Comparison of ENCODE assay signal across 8 cellular contexts in genomic region chr1:171743014-171743870, GRCh38. TPM values are rescaled to one million over a fixed set of nuclear protein-coding genes. Genes with fewer than 3 reads are reported as not detected.
DNase-seq lines count a peak whose midpoint lies in the region; ATAC-seq and TF ChIP-seq lines count a peak whose summit lies in the region.

No MANE protein-coding gene starts in this region.

- in situ Hi-C loops in transverse colon (cut with MboI; ENCODE audit: low pct_ligation_motif_present in 1 of 4, low pct_unique_long_range_greater_than_20kb in 1 of 4, low sequenced_read_pairs in 3 of 4), result no loop called here

- peaks cover 10 to 34% (median 15%) of the 10 kb centered on the region in 4 donors for H3K4me1 ChIP-seq in transverse colon

- peak overlapping the region; percentile 96 for H3K27ac ChIP-seq in RWPE1
- H3K27ac ChIP-seq in transverse colon, result peak overlapping the region; percentile 90 to 99 (median 96)

- H3K9me3 ChIP-seq in transverse colon, result no peaks in the 10 kb centered on the region

- no peaks in the 10 kb centered on the region for H3K27me3 ChIP-seq in transverse colon

- peak; percentile 57 for TF ChIP-seq POLR2A in transverse colon (IDR thresholded peaks at IDR 0.05)

- no peak for TF ChIP-seq EP300 in transverse colon (IDR thresholded peaks at IDR 0.05; ENCODE audit: low read depth)

- peak; percentile 23 to 29 for DNase-seq in activated CD4-positive, alpha-beta T cell treated with anti-CD3 and anti-CD28 coated beads for 4 hours
- no peak for DNase-seq in activated CD4-positive, alpha-beta T cell treated with anti-CD3 and anti-CD28 coated beads, Interleukin-2, amount 50 U/mL, for 1 hour
- DNase-seq in RWPE1 (ENCODE audit: low spot score) (peak; percentile 41), dedifferentiated amniotic fluid mesenchymal stem cell (ENCODE audit: extremely low spot score) (peak; percentile 80), memory B cell (ENCODE audit: low spot score in 2 of 2) (no peak), transverse colon (peak; percentile 37), NCI-H1092 (lab: John Stamatoyannopoulos, UW) (no peak)
- DNase-seq in stimulated activated naive CD4-positive, alpha-beta T cell treated with Interleukin-2 at 50 U/mL for 16 hours (lab: John Stamatoyannopoulos, UW), result no peak

- H3K4me3 Mint-ChIP-seq in memory B cell, result peak overlapping the region; percentile 99

- no peaks in the 10 kb centered on the region for H3K27me3 Mint-ChIP-seq in memory B cell

- intact Hi-C loops in transverse colon (cut with DNase I; ENCODE audit: low total_unique reads), result loop anchor here (2.0 kb wide), 1 partner anchor 38 kb away; the partner anchor contains the start of gene METTL13

- H3K9me3 Mint-ChIP-seq in memory B cell, result no peaks in the 10 kb centered on the region

- peaks cover 0 to under 1% (median 0%) of the 10 kb centered on the region in 4 donors for H3K36me3 ChIP-seq in transverse colon

- peaks cover 17% of the 10 kb centered on the region for H3K4me1 Mint-ChIP-seq in memory B cell

- H3K4me3 ChIP-seq in transverse colon, result peak overlapping the region; percentile 80 to 99 (median 84)

- peaks cover 2% of the 10 kb centered on the region for H3K36me3 Mint-ChIP-seq in memory B cell

- H3K27ac Mint-ChIP-seq in memory B cell, result peak overlapping the region; percentile 97

- CTCF ChIA-PET in RWPE1 (lab: Yijun Ruan, JAX), result interaction anchor here (0.7 kb wide), 2 partner anchors 22 to 740 kb away, joined by 3 read pairs; no protein-coding TSS in a partner anchor

- TF ChIP-seq CTCF in RWPE1 (conservative IDR thresholded peaks at IDR 0.05; ENCODE audit: low read depth) (no peak), transverse colon (IDR thresholded peaks at IDR 0.05) (no peak)

- WGBS in transverse colon (ENCODE audit: low coverage in 1 of 2), 2 donors, result 18 to 22% methylated on average over 5 to 9 of the region's 9 CpGs

- ATAC-seq in memory B cell (ENCODE audit: low read depth), result no peak

- POLR2A ChIA-PET in RWPE1 (lab: Yijun Ruan, JAX; ENCODE audit: low non-redundant PET), result interaction anchor here (0.7 kb wide), 1 partner anchor 11 kb away, joined by 3 read pairs; no protein-coding TSS in a partner anchor

RNA-seq across cellular contexts. Expression of gene VAMP4, which starts 1.4 kb away (rescaled TPM):
- 10 to 100 TPM in 1 of 4 donors, 1 to 10 TPM in 3; 6.0 to 14.3 (median 9.4) TPM for total RNA-seq in transverse colon

RNA-seq across cellular contexts. Expression of gene METTL13, which starts 38.2 kb away (rescaled TPM):
- 10 to 100 TPM; 10.5 to 80.8 (median 25.8) TPM for total RNA-seq in transverse colon

Comparison
In these comparisons a context has a peak if more than half of its experiments do, and no peak if none do; other contexts are left out.
1. DNase-seq: peak in activated CD4-positive, alpha-beta T cell treated with anti-CD3 and anti-CD28 coated beads for 4 hours (2 of 2), RWPE1 (single experiment), dedifferentiated amniotic fluid mesenchymal stem cell (single experiment) and transverse colon (single experiment); none in activated CD4-positive, alpha-beta T cell treated with anti-CD3 and anti-CD28 coated beads, Interleukin-2, amount 50 U/mL, for 1 hour (single experiment), memory B cell (0 of 2), NCI-H1092 (single experiment) and stimulated activated naive CD4-positive, alpha-beta T cell treated with Interleukin-2 at 50 U/mL for 16 hours (single experiment).